7 cellular contexts compared by ENCODE assay signal in the genomic region with DNA sequence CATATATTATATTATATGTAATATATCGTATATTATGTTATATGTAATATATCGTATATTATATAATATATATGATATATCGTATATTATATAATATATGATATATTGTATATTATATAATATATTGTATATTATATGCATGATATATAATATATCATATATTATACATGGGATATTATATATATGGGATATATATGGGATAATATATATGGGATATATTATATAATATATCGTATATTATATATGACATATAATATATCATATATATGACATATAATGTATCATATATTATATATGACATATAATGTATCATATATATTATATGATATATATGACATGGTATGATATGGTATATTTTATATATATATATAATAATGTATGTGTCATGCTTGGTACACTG.
"Had no signal": no experiment of that assay in that cellular context is flagged by ENCODE, and none has a peak within 500 bp of the region (broad histone marks: within the 10 kb centered on the region; RNA-seq: fewer than 3 reads in every experiment).

No MANE protein-coding gene starts in this region.

- H3K9me3 ChIP-seq: HAP-1 had no signal

- FAIRE-seq: HepG2 had no signal

- H3K36me3 ChIP-seq: HAP-1 had no signal

- H3K4me3 ChIP-seq: GM23248, HAP-1 had no signal

- ATAC-seq: HCT116 had no signal

- DNase-seq: GM23248, GOT3, H7 had no signal

- H3K27ac ChIP-seq: GM23248, HL-60 had no signal

- H3K4me1 ChIP-seq: HAP-1 had no signal
